ENCODE assay signal across 1 cellular context in genomic region chr12:121996050-121996944, GRCh38.
TF ChIP-seq lines count a peak whose summit lies in the region.

No MANE protein-coding gene starts in this region.

TF ChIP-seq in HepG2, 621 proteins besides CTCF, POLR2A, EP300 and RAD21 (continued from another document):
- TF ChIP-seq, protein P1, sequence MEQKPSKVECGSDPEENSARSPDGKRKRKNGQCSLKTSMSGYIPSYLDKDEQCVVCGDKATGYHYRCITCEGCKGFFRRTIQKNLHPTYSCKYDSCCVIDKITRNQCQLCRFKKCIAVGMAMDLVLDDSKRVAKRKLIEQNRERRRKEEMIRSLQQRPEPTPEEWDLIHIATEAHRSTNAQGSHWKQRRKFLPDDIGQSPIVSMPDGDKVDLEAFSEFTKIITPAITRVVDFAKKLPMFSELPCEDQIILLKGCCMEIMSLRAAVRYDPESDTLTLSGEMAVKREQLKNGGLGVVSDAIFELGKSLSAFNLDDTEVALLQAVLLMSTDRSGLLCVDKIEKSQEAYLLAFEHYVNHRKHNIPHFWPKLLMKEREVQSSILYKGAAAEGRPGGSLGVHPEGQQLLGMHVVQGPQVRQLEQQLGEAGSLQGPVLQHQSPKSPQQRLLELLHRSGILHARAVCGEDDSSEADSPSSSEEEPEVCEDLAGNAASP (CRISPR knock-in tag; IDR thresholded peaks at IDR 0.05; ENCODE audit: borderline replicate concordance): no peak
- TF ChIP-seq MEF2D (CRISPR knock-in tag; IDR thresholded peaks at IDR 0.05) (no peak), ZFP37 (CRISPR knock-in tag; IDR thresholded peaks at IDR 0.05; ENCODE audit: borderline replicate concordance) (no peak), ZZZ3 (CRISPR knock-in tag; IDR thresholded peaks at IDR 0.05; ENCODE audit: borderline replicate concordance) (no peak), RBFOX2 (IDR thresholded peaks at IDR 0.05; ENCODE audit: low read depth, low read length) (no peak), HNRNPUL1 (IDR thresholded peaks at IDR 0.05; ENCODE audit: low read depth, low read length) (no peak), HNRNPLL (IDR thresholded peaks at IDR 0.05; ENCODE audit: low read depth, low read length, poor library complexity, severe bottlenecking) (no peak), ZNF562 (CRISPR knock-in tag; IDR thresholded peaks at IDR 0.05; ENCODE audit: borderline replicate concordance) (no peak), ZNF569 (CRISPR knock-in tag; IDR thresholded peaks at IDR 0.05; ENCODE audit: borderline replicate concordance) (no peak), FOSL2 (CRISPR knock-in tag; IDR thresholded peaks at IDR 0.05) (no peak), PATZ1 (CRISPR knock-in tag; IDR thresholded peaks at IDR 0.05) (no peak), ZNF281 (CRISPR knock-in tag; IDR thresholded peaks at IDR 0.05; ENCODE audit: borderline replicate concordance) (no peak)
- TF ChIP-seq, protein P2, sequence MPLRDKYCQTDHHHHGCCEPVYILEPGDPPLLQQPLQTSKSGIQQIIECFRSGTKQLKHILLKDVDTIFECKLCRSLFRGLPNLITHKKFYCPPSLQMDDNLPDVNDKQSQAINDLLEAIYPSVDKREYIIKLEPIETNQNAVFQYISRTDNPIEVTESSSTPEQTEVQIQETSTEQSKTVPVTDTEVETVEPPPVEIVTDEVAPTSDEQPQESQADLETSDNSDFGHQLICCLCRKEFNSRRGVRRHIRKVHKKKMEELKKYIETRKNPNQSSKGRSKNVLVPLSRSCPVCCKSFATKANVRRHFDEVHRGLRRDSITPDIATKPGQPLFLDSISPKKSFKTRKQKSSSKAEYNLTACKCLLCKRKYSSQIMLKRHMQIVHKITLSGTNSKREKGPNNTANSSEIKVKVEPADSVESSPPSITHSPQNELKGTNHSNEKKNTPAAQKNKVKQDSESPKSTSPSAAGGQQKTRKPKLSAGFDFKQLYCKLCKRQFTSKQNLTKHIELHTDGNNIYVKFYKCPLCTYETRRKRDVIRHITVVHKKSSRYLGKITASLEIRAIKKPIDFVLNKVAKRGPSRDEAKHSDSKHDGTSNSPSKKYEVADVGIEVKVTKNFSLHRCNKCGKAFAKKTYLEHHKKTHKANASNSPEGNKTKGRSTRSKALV (CRISPR knock-in tag; IDR thresholded peaks at IDR 0.05): no peak
- TF ChIP-seq, protein P3, sequence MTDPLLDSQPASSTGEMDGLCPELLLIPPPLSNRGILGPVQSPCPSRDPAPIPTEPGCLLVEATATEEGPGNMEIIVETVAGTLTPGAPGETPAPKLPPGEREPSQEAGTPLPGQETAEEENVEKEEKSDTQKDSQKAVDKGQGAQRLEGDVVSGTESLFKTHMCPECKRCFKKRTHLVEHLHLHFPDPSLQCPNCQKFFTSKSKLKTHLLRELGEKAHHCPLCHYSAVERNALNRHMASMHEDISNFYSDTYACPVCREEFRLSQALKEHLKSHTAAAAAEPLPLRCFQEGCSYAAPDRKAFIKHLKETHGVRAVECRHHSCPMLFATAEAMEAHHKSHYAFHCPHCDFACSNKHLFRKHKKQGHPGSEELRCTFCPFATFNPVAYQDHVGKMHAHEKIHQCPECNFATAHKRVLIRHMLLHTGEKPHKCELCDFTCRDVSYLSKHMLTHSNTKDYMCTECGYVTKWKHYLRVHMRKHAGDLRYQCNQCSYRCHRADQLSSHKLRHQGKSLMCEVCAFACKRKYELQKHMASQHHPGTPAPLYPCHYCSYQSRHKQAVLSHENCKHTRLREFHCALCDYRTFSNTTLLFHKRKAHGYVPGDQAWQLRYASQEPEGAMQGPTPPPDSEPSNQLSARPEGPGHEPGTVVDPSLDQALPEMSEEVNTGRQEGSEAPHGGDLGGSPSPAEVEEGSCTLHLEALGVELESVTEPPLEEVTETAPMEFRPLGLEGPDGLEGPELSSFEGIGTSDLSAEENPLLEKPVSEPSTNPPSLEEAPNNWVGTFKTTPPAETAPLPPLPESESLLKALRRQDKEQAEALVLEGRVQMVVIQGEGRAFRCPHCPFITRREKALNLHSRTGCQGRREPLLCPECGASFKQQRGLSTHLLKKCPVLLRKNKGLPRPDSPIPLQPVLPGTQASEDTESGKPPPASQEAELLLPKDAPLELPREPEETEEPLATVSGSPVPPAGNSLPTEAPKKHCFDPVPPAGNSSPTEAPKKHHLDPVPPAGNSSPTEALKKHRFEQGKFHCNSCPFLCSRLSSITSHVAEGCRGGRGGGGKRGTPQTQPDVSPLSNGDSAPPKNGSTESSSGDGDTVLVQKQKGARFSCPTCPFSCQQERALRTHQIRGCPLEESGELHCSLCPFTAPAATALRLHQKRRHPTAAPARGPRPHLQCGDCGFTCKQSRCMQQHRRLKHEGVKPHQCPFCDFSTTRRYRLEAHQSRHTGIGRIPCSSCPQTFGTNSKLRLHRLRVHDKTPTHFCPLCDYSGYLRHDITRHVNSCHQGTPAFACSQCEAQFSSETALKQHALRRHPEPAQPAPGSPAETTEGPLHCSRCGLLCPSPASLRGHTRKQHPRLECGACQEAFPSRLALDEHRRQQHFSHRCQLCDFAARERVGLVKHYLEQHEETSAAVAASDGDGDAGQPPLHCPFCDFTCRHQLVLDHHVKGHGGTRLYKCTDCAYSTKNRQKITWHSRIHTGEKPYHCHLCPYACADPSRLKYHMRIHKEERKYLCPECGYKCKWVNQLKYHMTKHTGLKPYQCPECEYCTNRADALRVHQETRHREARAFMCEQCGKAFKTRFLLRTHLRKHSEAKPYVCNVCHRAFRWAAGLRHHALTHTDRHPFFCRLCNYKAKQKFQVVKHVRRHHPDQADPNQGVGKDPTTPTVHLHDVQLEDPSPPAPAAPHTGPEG (CRISPR knock-in tag; IDR thresholded peaks at IDR 0.05): no peak
